Comparison of ENCODE assay signal across 10 cellular contexts in the genomic region with DNA sequence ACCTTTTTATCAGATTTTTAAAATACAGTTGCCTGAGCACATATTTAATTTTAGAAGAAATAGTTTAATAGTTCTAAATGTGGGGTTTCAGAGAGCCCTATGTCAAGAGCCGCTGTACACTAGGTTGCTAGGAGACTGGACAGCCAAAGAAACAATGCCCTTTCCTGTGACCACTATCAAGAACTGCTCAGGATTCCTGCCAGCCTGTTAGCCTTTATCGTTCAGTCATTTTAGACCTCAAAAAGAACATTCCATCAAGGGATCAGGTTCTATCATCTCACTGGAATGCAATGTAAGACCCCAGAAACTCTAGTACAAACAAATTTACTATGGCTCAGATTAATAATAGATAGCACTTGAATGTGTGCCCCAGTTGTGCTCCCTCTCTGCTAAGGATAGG.
A peak's percentile ranks its signal among the peaks of the same experiment; 100 is the strongest.
DNase-seq lines count a peak whose midpoint lies in the region; ATAC-seq and TF ChIP-seq lines count a peak whose summit lies in the region.
"Had no signal": no experiment of that assay in that cellular context is flagged by ENCODE, and none has a peak within 500 bp of the region (broad histone marks: within the 10 kb centered on the region; RNA-seq: fewer than 3 reads in every experiment).

No MANE protein-coding gene starts in this region.

- ATAC-seq in heart right ventricle = peak in 4 of 8 donors; percentile 34 to 63 (median 36)
- no peak for ATAC-seq in HG03354 (IDR thresholded peaks at IDR 0.05; ENCODE audit: poor library complexity, severe bottlenecking, unreplicated experiment)
- ATAC-seq in effector memory CD8-positive, alpha-beta T cell (replicated peaks) = no peak
- ATAC-seq: HCT116 had no signal

- 13 to 29% methylated on average over 2 of the region's 2 CpGs for WGBS in heart right ventricle, 2 donors

- intact Hi-C loops in heart right ventricle (cut with DNase I) = loop anchor here in 4 of 10 donors (10.0 kb wide), 2 partner anchors 118 to 178 kb away; a partner anchor contains a TSS

- no peaks in the 10 kb centered on the region for H3K36me3 ChIP-seq in heart right ventricle

- H3K27me3 Mint-ChIP-seq in effector memory CD8-positive, alpha-beta T cell = peaks cover 0 to 25% of the 10 kb centered on the region in 2 donors

- H3K4me3 ChIP-seq in heart right ventricle = no peak overlapping the region

- peak overlapping the region in 9 of 10 donors; percentile 29 to 93 (median 84) for H3K27ac ChIP-seq in heart right ventricle

- no peaks in the 10 kb centered on the region for H3K9me3 ChIP-seq in heart right ventricle

- no peak for TF ChIP-seq CTCF in heart right ventricle (IDR thresholded peaks at IDR 0.05)

- DNase-seq in EH (ENCODE audit: low read depth) = peak; percentile 75
- peak; percentile 92 for DNase-seq in astrocyte of the hippocampus (ENCODE audit: low read depth, low spot score)
- no peak for DNase-seq in heart right ventricle
- DNase-seq in renal cortical epithelial cell (ENCODE audit: low read depth) = peak; percentile 77
- no peak for DNase-seq in effector memory CD8-positive, alpha-beta T cell
- no peak for DNase-seq in effector CD8-positive, alpha-beta T cell (lab: John Stamatoyannopoulos, UW)
- DNase-seq in superior temporal gyrus (ENCODE audit: extremely low spot score) = no peak
- DNase-seq: activated gamma-delta T cell had no signal

- no peak overlapping the region for H3K4me3 Mint-ChIP-seq in effector memory CD8-positive, alpha-beta T cell

- H3K36me3 Mint-ChIP-seq in effector memory CD8-positive, alpha-beta T cell (ENCODE audit: insufficient read depth) = no peaks in the 10 kb centered on the region

- no peaks in the 10 kb centered on the region for H3K4me1 Mint-ChIP-seq in effector memory CD8-positive, alpha-beta T cell (ENCODE audit: low read depth in 2 of 2)

- H3K27me3 ChIP-seq in heart right ventricle = no peaks in the 10 kb centered on the region

- peaks cover 3 to 44% (median 36%) of the 10 kb centered on the region in 9 donors for H3K4me1 ChIP-seq in heart right ventricle

- H3K9me3 Mint-ChIP-seq in effector memory CD8-positive, alpha-beta T cell = no peaks in the 10 kb centered on the region

- H3K27ac Mint-ChIP-seq in effector memory CD8-positive, alpha-beta T cell = no peak overlapping the region

Comparison
In these comparisons a context has a peak if more than half of its experiments do, and no peak if none do; other contexts are left out.
1. DNase-seq: peak in EH (single experiment), astrocyte of the hippocampus (single experiment) and renal cortical epithelial cell (single experiment); none in heart right ventricle (0 of 2), effector memory CD8-positive, alpha-beta T cell (0 of 3), effector CD8-positive, alpha-beta T cell (single experiment) and superior temporal gyrus (single experiment).